Comparison of ENCODE assay signal across 1 cellular context in genomic region chr11:63802637-63803414, GRCh38.
TF ChIP-seq lines count a peak whose summit lies in the region.

No MANE protein-coding gene starts in this region.

TF ChIP-seq in HepG2, 621 proteins besides CTCF, POLR2A, EP300 and RAD21:
- TF ChIP-seq ZNF713 (CRISPR knock-in tag; IDR thresholded peaks at IDR 0.05) (no peak), ZNF431 (CRISPR knock-in tag; IDR thresholded peaks at IDR 0.05; ENCODE audit: borderline replicate concordance, low read depth) (no peak), NFYC (CRISPR knock-in tag; IDR thresholded peaks at IDR 0.05) (peak; percentile 35; the same call in 1 of the 2 replicates), HNRNPLL (IDR thresholded peaks at IDR 0.05; ENCODE audit: low read depth, low read length, poor library complexity, severe bottlenecking) (no peak), ZBTB26 (CRISPR knock-in tag; IDR thresholded peaks at IDR 0.05; ENCODE audit: borderline replicate concordance) (no peak), HNF4G (IDR thresholded peaks at IDR 0.05; ENCODE audit: borderline replicate concordance, low read depth, low read length) (no peak), HNF4G (CRISPR knock-in tag; IDR thresholded peaks at IDR 0.05; ENCODE audit: borderline replicate concordance, low read depth) (no peak)
